In the genomic region with DNA sequence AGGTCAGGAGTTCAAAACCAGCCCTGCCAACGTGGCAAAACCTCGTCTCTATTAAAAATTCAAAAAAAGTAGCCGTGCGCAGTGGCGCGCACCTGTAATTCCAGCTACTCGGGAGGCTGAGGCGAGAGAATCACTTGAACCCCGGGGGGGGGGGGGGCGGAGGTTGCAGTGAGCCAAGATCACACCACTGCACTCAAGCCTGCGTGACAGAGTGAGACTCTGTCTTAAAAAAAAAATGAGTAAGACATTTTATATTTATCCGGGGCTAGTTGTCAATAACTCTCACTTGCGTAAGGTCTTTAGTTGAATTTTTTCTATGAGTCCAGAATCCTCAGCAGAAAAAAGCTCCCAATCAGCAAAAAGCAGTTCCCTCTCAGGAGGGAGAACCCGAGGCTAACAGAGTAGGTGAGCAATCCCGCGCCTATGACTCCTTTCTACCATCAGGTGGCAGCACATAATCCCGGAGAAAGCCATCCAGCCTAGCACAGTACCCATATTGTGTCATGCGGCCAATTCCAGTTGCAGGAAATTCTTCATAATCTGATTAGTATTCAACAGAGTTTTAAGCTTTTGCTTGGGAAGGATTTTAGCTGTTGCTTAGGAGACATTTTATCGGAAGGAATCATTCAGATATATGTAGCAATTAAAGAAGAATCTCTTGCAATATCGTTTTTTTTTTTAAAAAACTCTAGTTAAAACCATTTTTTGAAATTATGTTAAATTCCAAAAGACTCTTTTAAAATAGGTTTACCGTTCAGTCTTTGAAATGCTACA, we compare ENCODE assay signal across 1 cellular context.
TF ChIP-seq lines count a peak whose summit lies in the region.

No MANE protein-coding gene starts in this region.

TF ChIP-seq in HepG2, 621 proteins besides CTCF, POLR2A, EP300 and RAD21 (continued from another document):
- TF ChIP-seq, protein P1, sequence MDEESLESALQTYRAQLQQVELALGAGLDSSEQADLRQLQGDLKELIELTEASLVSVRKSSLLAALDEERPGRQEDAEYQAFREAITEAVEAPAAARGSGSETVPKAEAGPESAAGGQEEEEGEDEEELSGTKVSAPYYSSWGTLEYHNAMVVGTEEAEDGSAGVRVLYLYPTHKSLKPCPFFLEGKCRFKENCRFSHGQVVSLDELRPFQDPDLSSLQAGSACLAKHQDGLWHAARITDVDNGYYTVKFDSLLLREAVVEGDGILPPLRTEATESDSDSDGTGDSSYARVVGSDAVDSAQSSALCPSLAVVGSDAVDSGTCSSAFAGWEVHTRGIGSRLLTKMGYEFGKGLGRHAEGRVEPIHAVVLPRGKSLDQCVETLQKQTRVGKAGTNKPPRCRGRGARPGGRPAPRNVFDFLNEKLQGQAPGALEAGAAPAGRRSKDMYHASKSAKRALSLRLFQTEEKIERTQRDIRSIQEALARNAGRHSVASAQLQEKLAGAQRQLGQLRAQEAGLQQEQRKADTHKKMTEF (CRISPR knock-in tag; IDR thresholded peaks at IDR 0.05), result peak; percentile 45; the same call in 1 of the 2 replicates
- TF ChIP-seq NR1H2 (CRISPR knock-in tag; IDR thresholded peaks at IDR 0.05; ENCODE audit: borderline replicate concordance, low read depth), result no peak
- TF ChIP-seq CREB1 (IDR thresholded peaks at IDR 0.05), result no peak
- 0 out of 2 replicates have a peak, but pooled peaks have one; percentile 34 for TF ChIP-seq CREB1 (CRISPR knock-in tag; IDR thresholded peaks at IDR 0.05)
- no peak for TF ChIP-seq ZNF678 (CRISPR knock-in tag; IDR thresholded peaks at IDR 0.05)
- no peak for TF ChIP-seq PHB2 (IDR thresholded peaks at IDR 0.05; ENCODE audit: partially characterized antibody)
- 0 out of 2 replicates have a peak, but pooled peaks have one; percentile 21 for TF ChIP-seq SIX1 (CRISPR knock-in tag; IDR thresholded peaks at IDR 0.05; ENCODE audit: borderline replicate concordance)
- TF ChIP-seq ZNF12 (CRISPR knock-in tag; IDR thresholded peaks at IDR 0.05), result no peak
- TF ChIP-seq ZNF24 (IDR thresholded peaks at IDR 0.05), result peak; percentile 34; the same call in 1 of the 2 replicates
- no peak for TF ChIP-seq FLYWCH1 (CRISPR knock-in tag; IDR thresholded peaks at IDR 0.05)
- TF ChIP-seq TRIM24 (CRISPR knock-in tag; IDR thresholded peaks at IDR 0.05), result no peak
- 0 out of 2 replicates have a peak, but pooled peaks have one; percentile 37 for TF ChIP-seq TSC22D2 (CRISPR knock-in tag; IDR thresholded peaks at IDR 0.05; ENCODE audit: borderline replicate concordance)
- TF ChIP-seq, protein P2, sequence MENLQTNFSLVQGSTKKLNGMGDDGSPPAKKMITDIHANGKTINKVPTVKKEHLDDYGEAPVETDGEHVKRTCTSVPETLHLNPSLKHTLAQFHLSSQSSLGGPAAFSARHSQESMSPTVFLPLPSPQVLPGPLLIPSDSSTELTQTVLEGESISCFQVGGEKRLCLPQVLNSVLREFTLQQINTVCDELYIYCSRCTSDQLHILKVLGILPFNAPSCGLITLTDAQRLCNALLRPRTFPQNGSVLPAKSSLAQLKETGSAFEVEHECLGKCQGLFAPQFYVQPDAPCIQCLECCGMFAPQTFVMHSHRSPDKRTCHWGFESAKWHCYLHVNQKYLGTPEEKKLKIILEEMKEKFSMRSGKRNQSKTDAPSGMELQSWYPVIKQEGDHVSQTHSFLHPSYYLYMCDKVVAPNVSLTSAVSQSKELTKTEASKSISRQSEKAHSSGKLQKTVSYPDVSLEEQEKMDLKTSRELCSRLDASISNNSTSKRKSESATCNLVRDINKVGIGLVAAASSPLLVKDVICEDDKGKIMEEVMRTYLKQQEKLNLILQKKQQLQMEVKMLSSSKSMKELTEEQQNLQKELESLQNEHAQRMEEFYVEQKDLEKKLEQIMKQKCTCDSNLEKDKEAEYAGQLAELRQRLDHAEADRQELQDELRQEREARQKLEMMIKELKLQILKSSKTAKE (CRISPR knock-in tag; IDR thresholded peaks at IDR 0.05; ENCODE audit: borderline replicate concordance), result no peak
- no peak for TF ChIP-seq CENPX (CRISPR knock-in tag; IDR thresholded peaks at IDR 0.05)
- TF ChIP-seq, protein P3, sequence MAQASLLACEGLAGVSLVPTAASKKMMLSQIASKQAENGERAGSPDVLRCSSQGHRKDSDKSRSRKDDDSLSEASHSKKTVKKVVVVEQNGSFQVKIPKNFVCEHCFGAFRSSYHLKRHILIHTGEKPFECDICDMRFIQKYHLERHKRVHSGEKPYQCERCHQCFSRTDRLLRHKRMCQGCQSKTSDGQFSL (CRISPR knock-in tag; IDR thresholded peaks at IDR 0.05), result no peak; the same call in 1 of the 2 replicates
- no peak for TF ChIP-seq PTBP1 (IDR thresholded peaks at IDR 0.05; ENCODE audit: low read depth, low read length, poor library complexity, severe bottlenecking)
- peak; percentile 86 for TF ChIP-seq STAG1 (CRISPR knock-in tag; IDR thresholded peaks at IDR 0.05)
- no peak for TF ChIP-seq ZNF652 (CRISPR knock-in tag; IDR thresholded peaks at IDR 0.05; ENCODE audit: borderline replicate concordance, low read depth)
- TF ChIP-seq DPF2 (CRISPR knock-in tag; IDR thresholded peaks at IDR 0.05; ENCODE audit: borderline replicate concordance, low read depth), result no peak
- no peak for TF ChIP-seq KAT7 (CRISPR knock-in tag; IDR thresholded peaks at IDR 0.05; ENCODE audit: borderline replicate concordance)
- no peak for TF ChIP-seq POLR2AphosphoS2 (IDR thresholded peaks at IDR 0.05; ENCODE audit: low read depth, low read length)
- no peak for TF ChIP-seq SNRNP70 (IDR thresholded peaks at IDR 0.05; ENCODE audit: low read depth, low read length)
- no peak for TF ChIP-seq ZNF703 (CRISPR knock-in tag; IDR thresholded peaks at IDR 0.05; ENCODE audit: borderline replicate concordance)
- no peak for TF ChIP-seq PHF21A (CRISPR knock-in tag; IDR thresholded peaks at IDR 0.05)
- TF ChIP-seq, protein P4, sequence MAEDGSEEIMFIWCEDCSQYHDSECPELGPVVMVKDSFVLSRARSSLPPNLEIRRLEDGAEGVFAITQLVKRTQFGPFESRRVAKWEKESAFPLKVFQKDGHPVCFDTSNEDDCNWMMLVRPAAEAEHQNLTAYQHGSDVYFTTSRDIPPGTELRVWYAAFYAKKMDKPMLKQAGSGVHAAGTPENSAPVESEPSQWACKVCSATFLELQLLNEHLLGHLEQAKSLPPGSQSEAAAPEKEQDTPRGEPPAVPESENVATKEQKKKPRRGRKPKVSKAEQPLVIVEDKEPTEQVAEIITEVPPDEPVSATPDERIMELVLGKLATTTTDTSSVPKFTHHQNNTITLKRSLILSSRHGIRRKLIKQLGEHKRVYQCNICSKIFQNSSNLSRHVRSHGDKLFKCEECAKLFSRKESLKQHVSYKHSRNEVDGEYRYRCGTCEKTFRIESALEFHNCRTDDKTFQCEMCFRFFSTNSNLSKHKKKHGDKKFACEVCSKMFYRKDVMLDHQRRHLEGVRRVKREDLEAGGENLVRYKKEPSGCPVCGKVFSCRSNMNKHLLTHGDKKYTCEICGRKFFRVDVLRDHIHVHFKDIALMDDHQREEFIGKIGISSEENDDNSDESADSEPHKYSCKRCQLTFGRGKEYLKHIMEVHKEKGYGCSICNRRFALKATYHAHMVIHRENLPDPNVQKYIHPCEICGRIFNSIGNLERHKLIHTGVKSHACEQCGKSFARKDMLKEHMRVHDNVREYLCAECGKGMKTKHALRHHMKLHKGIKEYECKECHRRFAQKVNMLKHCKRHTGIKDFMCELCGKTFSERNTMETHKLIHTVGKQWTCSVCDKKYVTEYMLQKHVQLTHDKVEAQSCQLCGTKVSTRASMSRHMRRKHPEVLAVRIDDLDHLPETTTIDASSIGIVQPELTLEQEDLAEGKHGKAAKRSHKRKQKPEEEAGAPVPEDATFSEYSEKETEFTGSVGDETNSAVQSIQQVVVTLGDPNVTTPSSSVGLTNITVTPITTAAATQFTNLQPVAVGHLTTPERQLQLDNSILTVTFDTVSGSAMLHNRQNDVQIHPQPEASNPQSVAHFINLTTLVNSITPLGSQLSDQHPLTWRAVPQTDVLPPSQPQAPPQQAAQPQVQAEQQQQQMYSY (CRISPR knock-in tag; IDR thresholded peaks at IDR 0.05), result no peak
- 0 out of 2 replicates have a peak, but pooled peaks have one; percentile 9 for TF ChIP-seq GABPB1 (CRISPR knock-in tag; IDR thresholded peaks at IDR 0.05)
- TF ChIP-seq, protein P5, sequence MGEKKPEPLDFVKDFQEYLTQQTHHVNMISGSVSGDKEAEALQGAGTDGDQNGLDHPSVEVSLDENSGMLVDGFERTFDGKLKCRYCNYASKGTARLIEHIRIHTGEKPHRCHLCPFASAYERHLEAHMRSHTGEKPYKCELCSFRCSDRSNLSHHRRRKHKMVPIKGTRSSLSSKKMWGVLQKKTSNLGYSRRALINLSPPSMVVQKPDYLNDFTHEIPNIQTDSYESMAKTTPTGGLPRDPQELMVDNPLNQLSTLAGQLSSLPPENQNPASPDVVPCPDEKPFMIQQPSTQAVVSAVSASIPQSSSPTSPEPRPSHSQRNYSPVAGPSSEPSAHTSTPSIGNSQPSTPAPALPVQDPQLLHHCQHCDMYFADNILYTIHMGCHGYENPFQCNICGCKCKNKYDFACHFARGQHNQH (CRISPR knock-in tag; IDR thresholded peaks at IDR 0.05), result 0 out of 2 replicates have a peak, but pooled peaks have one; percentile 30
- no peak for TF ChIP-seq RXRA (CRISPR knock-in tag; IDR thresholded peaks at IDR 0.05)
- TF ChIP-seq, protein P6, sequence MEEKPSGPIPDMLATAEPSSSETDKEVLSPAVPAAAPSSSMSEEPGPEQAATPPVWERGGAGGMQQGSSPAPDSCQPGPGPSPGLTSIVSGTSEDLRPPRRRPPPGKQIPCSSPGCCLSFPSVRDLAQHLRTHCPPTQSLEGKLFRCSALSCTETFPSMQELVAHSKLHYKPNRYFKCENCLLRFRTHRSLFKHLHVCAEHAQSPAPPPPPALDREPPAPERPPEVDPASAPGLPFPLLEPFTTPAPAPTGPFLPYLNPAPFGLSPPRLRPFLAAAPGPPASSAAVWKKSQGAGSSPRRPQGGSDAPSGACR (CRISPR knock-in tag; IDR thresholded peaks at IDR 0.05), result no peak
- TF ChIP-seq REXO4 (CRISPR knock-in tag; IDR thresholded peaks at IDR 0.05; ENCODE audit: borderline replicate concordance), result no peak
- no peak for TF ChIP-seq HNRNPH1 (optimal IDR thresholded peaks at IDR 0.05; ENCODE audit: low read depth, low read length)
- TF ChIP-seq ZNF816 (CRISPR knock-in tag; IDR thresholded peaks at IDR 0.05; ENCODE audit: borderline replicate concordance), result peak; percentile 37; the same call in 1 of the 2 replicates
- TF ChIP-seq ZBTB1 (CRISPR knock-in tag; IDR thresholded peaks at IDR 0.05; ENCODE audit: borderline replicate concordance), result no peak
- TF ChIP-seq, protein P7, sequence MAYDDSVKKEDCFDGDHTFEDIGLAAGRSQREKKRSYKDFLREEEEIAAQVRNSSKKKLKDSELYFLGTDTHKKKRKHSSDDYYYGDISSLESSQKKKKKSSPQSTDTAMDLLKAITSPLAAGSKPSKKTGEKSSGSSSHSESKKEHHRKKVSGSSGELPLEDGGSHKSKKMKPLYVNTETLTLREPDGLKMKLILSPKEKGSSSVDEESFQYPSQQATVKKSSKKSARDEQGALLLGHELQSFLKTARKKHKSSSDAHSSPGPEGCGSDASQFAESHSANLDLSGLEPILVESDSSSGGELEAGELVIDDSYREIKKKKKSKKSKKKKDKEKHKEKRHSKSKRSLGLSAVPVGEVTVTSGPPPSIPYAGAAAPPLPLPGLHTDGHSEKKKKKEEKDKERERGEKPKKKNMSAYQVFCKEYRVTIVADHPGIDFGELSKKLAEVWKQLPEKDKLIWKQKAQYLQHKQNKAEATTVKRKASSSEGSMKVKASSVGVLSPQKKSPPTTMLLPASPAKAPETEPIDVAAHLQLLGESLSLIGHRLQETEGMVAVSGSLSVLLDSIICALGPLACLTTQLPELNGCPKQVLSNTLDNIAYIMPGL (CRISPR knock-in tag; IDR thresholded peaks at IDR 0.05; ENCODE audit: borderline replicate concordance in 1 of 2, low read depth in 1 of 2), result peak; percentile 61 to 85
- peak; percentile 94 for TF ChIP-seq SMC3 (IDR thresholded peaks at IDR 0.05; ENCODE audit: low read length)
- peak; percentile 24; the same call in 1 of the 2 replicates for TF ChIP-seq YEATS2 (CRISPR knock-in tag; IDR thresholded peaks at IDR 0.05; ENCODE audit: borderline replicate concordance)
- TF ChIP-seq, protein P8, sequence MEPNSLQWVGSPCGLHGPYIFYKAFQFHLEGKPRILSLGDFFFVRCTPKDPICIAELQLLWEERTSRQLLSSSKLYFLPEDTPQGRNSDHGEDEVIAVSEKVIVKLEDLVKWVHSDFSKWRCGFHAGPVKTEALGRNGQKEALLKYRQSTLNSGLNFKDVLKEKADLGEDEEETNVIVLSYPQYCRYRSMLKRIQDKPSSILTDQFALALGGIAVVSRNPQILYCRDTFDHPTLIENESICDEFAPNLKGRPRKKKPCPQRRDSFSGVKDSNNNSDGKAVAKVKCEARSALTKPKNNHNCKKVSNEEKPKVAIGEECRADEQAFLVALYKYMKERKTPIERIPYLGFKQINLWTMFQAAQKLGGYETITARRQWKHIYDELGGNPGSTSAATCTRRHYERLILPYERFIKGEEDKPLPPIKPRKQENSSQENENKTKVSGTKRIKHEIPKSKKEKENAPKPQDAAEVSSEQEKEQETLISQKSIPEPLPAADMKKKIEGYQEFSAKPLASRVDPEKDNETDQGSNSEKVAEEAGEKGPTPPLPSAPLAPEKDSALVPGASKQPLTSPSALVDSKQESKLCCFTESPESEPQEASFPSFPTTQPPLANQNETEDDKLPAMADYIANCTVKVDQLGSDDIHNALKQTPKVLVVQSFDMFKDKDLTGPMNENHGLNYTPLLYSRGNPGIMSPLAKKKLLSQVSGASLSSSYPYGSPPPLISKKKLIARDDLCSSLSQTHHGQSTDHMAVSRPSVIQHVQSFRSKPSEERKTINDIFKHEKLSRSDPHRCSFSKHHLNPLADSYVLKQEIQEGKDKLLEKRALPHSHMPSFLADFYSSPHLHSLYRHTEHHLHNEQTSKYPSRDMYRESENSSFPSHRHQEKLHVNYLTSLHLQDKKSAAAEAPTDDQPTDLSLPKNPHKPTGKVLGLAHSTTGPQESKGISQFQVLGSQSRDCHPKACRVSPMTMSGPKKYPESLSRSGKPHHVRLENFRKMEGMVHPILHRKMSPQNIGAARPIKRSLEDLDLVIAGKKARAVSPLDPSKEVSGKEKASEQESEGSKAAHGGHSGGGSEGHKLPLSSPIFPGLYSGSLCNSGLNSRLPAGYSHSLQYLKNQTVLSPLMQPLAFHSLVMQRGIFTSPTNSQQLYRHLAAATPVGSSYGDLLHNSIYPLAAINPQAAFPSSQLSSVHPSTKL (CRISPR knock-in tag; IDR thresholded peaks at IDR 0.05), result peak; percentile 64; the same call in 1 of the 2 replicates
- no peak for TF ChIP-seq ZNF350 (CRISPR knock-in tag; IDR thresholded peaks at IDR 0.05; ENCODE audit: borderline replicate concordance, low read depth)
- TF ChIP-seq JUNB (CRISPR knock-in tag; IDR thresholded peaks at IDR 0.05; ENCODE audit: borderline replicate concordance), result no peak
TF ChIP-seq in HepG2: peak in this region for 74.
